ENCODE assay signal across 1 cellular context in the genomic region with DNA sequence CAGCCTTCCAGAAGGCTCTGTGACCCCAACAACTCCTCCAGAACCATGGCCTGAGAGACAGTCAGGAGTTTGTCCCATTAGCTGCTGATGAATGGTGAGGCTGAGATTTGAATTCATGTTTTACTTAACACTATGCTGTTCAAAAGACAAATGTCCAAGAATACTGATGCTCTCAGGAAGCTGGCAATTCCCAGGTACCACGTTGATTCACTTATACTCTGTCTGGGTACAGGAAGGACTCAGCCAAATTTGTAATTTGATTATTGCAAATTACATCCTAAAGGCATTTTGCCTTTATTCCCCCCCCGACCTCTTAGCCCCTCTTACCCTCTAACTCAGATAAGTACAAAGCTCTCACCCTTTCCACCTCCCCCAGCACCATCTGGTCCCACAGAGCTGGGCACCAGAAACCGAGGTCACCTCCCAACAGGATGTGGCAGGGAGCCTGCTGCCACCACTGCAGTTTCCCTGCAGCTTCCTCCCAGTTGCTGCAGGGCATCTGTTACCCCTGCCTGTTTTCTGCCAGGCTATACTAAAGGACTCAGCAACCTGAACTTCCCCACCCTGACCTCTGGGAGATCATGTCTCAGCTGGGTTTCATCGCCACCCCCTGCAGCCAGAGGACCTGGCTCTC.
TF ChIP-seq lines count a peak whose summit lies in the region.

No MANE protein-coding gene starts in this region.

TF ChIP-seq in GM23338, 12 proteins besides CTCF, POLR2A, EP300 and RAD21 (continued from another document):
- TF ChIP-seq EZH2 (IDR thresholded peaks at IDR 0.05; ENCODE audit: low read depth, unreplicated experiment), result no peak
- no peak for TF ChIP-seq POLR2AphosphoS5 (IDR thresholded peaks at IDR 0.05; ENCODE audit: low read depth)
- TF ChIP-seq ZNF331 (CRISPR knock-in tag; IDR thresholded peaks at IDR 0.05; ENCODE audit: low read depth), result no peak
